ENCODE assay signal across 9 cellular contexts in the genomic region with DNA sequence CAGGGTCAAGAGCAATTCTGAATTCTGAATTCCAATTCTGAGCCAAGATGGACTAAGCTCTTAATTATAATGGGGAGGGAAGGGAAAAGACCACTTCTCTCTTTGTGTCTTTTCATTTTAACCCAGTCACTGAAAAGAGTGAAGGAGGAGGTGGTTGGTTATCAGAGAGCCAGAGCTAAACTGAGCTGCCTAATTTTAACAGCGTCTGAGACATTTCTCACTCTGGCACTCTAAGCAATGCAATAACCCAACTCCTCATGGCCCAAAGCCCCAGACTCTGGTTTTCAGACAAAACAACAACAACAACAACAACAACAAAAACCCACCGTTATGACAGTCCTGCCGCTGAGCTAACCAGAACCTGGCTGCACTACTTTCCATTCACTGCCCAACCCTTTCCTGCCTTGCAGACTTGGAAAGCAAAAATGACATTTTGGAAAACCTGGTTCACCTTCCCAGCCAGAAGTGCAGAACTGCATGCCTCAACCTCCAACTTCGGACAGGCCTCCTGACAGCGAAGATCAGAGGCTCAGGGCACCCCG. TPM values are rescaled to one million over a fixed set of nuclear protein-coding genes. Genes with fewer than 3 reads are reported as not detected.
DNase-seq lines count a peak whose midpoint lies in the region; TF ChIP-seq lines count a peak whose summit lies in the region.
"Had no signal": no experiment of that assay in that cellular context is flagged by ENCODE, and none has a peak within 500 bp of the region (broad histone marks: within the 10 kb centered on the region; RNA-seq: fewer than 3 reads in every experiment).

No MANE protein-coding gene starts in this region.

- no peaks in the 10 kb centered on the region for H3K9me3 Mint-ChIP-seq in mesothelial cell of epicardium

- DNase-seq in A172 (ENCODE audit: low spot score): peak; percentile 6
- DNase-seq in caudate nucleus (lab: John Stamatoyannopoulos, UW): peak in 3 of 61 donors; percentile 56 to 60 (median 59)
- DNase-seq in mesothelial cell of epicardium (ENCODE audit: low spot score in 2 of 2, unreplicated experiment in 2 of 2): no peak
- DNase-seq in GDM1 (lab: John Stamatoyannopoulos, UW): no peak
- DNase-seq in SW480 (ENCODE audit: low spot score): no peak
- no peak for DNase-seq in NCI-H748 (lab: John Stamatoyannopoulos, UW; ENCODE audit: unreplicated experiment)
- DNase-seq in Kasumi-1 (lab: John Stamatoyannopoulos, UW): no peak

- H3K27ac ChIP-seq in HUES48 (ENCODE audit: low read depth, low read length): no peak overlapping the region
- H3K27ac ChIP-seq in caudate nucleus (ENCODE audit: low read depth, low read length): peak overlapping the region; percentile 53

- peaks cover 4% of the 10 kb centered on the region for H3K36me3 Mint-ChIP-seq in mesothelial cell of epicardium

- peak overlapping the region; percentile 76 for H3K27ac Mint-ChIP-seq in mesothelial cell of epicardium

- TF ChIP-seq CTCF in mesothelial cell of epicardium (IDR thresholded peaks at IDR 0.05; ENCODE audit: unreplicated experiment): no peak

- H3K36me3 ChIP-seq in HUES48 (ENCODE audit: control insufficient read depth, insufficient read depth, low read length): peaks cover 8% of the 10 kb centered on the region; the same call in 1 of the 2 replicates

- H3K4me3 ChIP-seq in HUES48 (ENCODE audit: low read depth, low read length): peak overlapping the region; percentile 91

- no peaks in the 10 kb centered on the region for H3K27me3 ChIP-seq in HUES48 (ENCODE audit: control insufficient read depth, insufficient read depth, low read length)

- H3K4me3 Mint-ChIP-seq in mesothelial cell of epicardium: peak overlapping the region; percentile 85

- no peaks in the 10 kb centered on the region for H3K27me3 Mint-ChIP-seq in mesothelial cell of epicardium (ENCODE audit: low read depth)

- H3K9ac ChIP-seq in HUES48 (ENCODE audit: low read depth, low read length): peak overlapping the region; percentile 75

- peaks cover 31% of the 10 kb centered on the region for H3K4me1 Mint-ChIP-seq in mesothelial cell of epicardium

- H3K4me1 ChIP-seq in HUES48 (ENCODE audit: control insufficient read depth, insufficient read depth, low read length): peaks cover 55% of the 10 kb centered on the region

- no peaks in the 10 kb centered on the region for H3K9me3 ChIP-seq in HUES48 (ENCODE audit: control insufficient read depth, insufficient read depth, low read length)

RNA-seq across cellular contexts. Expression of a gene that starts 1.0 kb away (rescaled TPM):
- total RNA-seq in A172 (2014; rRNA removed; shearing (Covaris generic)): 24.2 and 42.6 TPM in 2 replicates
- 25.1 to 27.8 TPM (median 25.8 TPM) in 3 replicates for total RNA-seq in mesothelial cell of epicardium

RNA-seq across cellular contexts. Expression of a gene that starts 53.8 kb away (rescaled TPM):
- total RNA-seq in A172 (2014; rRNA removed; shearing (Covaris generic)): not detected in 2 replicates
- total RNA-seq in mesothelial cell of epicardium: not detected in 3 replicates
- total RNA-seq: subcutaneous adipose tissue had no signal
